Comparison of ENCODE assay signal across 1 cellular context in genomic region chr20:24994470-24995368, GRCh38.
TF ChIP-seq lines count a peak whose summit lies in the region.

No MANE protein-coding gene starts in this region.

TF ChIP-seq in SK-N-SH treated with all-trans-retinoic acid at 6 μM for 48 hours, 23 proteins besides CTCF, POLR2A, EP300 and RAD21 (continued from another document):
- TF ChIP-seq CREB5 (CRISPR knock-in tag; IDR thresholded peaks at IDR 0.05; ENCODE audit: low read depth), result no peak
